Comparison of ENCODE assay signal across 1 cellular context in the genomic region with DNA sequence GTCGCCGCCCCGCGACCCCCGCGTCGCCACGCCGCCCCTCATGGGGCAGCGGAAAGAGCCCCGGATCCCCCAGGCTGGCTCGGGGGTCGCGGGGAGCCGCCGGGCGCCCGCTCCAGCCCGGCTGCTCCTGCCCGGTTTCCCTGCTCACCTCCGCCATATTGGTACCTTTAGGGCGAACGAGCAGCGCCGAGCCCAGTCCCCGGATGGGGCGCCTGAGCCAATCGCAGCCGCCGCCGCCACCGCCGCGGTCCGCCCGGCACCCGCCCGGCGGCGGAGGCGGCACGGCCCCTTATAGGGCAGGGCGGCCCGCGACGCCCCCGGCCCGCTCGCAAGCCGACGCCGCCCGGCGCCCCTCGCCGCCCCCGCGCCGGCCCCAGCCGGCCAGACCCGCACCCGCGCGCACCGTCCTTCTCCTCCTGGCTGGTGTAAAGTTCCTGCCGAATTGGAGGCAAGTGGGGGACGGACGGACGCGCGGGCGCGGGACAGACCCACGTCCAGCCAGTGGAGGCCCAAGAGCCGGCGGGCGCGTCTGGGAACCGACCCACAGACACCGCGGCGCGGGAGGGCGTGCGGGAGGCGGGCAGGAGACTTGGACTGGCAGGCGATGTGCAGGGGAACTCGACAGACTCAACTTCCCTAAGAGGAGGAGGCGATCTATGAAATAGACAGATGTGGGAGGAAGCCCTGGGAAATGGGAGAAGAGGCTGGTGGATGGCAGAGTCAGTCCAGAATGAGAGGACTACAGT.
A peak's percentile ranks its signal among the peaks of the same experiment; 100 is the strongest.
TF ChIP-seq lines count a peak whose summit lies in the region.

MIER3 (minus strand) TSS at position 178 of the 746 bp plus-strand sequence; CDS start at position 157, 21 bp downstream.

TF ChIP-seq in K562, 482 proteins besides CTCF, POLR2A, EP300 and RAD21 (continued from another document and continues in another):
- TF ChIP-seq, protein P1, sequence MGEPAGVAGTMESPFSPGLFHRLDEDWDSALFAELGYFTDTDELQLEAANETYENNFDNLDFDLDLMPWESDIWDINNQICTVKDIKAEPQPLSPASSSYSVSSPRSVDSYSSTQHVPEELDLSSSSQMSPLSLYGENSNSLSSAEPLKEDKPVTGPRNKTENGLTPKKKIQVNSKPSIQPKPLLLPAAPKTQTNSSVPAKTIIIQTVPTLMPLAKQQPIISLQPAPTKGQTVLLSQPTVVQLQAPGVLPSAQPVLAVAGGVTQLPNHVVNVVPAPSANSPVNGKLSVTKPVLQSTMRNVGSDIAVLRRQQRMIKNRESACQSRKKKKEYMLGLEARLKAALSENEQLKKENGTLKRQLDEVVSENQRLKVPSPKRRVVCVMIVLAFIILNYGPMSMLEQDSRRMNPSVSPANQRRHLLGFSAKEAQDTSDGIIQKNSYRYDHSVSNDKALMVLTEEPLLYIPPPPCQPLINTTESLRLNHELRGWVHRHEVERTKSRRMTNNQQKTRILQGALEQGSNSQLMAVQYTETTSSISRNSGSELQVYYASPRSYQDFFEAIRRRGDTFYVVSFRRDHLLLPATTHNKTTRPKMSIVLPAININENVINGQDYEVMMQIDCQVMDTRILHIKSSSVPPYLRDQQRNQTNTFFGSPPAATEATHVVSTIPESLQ (CRISPR knock-in tag; IDR thresholded peaks at IDR 0.05): no peak
- TF ChIP-seq ZNF280A (IDR thresholded peaks at IDR 0.05; ENCODE audit: low read depth, partially characterized antibody) (no peak), PHF8 (IDR thresholded peaks at IDR 0.05; ENCODE audit: borderline replicate concordance, low read length) (peak; percentile 67; the same call in 1 of the 2 replicates), ZNF589 (CRISPR knock-in tag; IDR thresholded peaks at IDR 0.05; ENCODE audit: low read depth) (0 out of 2 replicates have a peak, but pooled peaks have one; percentile 28), POLR3G (IDR thresholded peaks at IDR 0.05; ENCODE audit: extremely low read depth, insufficient read length, insufficient replicate concordance) (no peak), SMARCC2 (IDR thresholded peaks at IDR 0.05; ENCODE audit: low read depth) (no peak), RBFOX2 (IDR thresholded peaks at IDR 0.05; ENCODE audit: low read depth, low read length) (peak; percentile 86), NONO (IDR thresholded peaks at IDR 0.05; ENCODE audit: low read depth in 2 of 2, low read length in 1 of 2) (peak in 1 of 2 experiments; percentile 57; a peak in 1 of 4 replicates), TSC22D4 (tag; IDR thresholded peaks at IDR 0.05) (no peak), ZFX (CRISPR knock-in tag; IDR thresholded peaks at IDR 0.05) (peak; percentile 25; the same call in 1 of the 2 replicates), ZNF695 (CRISPR knock-in tag; IDR thresholded peaks at IDR 0.05) (no peak), GMEB1 (CRISPR knock-in tag; IDR thresholded peaks at IDR 0.05) (no peak), RCOR1 (IDR thresholded peaks at IDR 0.05; ENCODE audit: borderline replicate concordance in 1 of 2, low read depth in 2 of 2, low read length in 2 of 2) (no peak), ZNF766 (CRISPR knock-in tag; conservative IDR thresholded peaks at IDR 0.05) (0 out of 2 replicates have a peak, but pooled peaks have one; percentile 38), NCOA6 (IDR thresholded peaks at IDR 0.05) (0 out of 2 replicates have a peak, but pooled peaks have one; percentile 34), TAF7 (tag; IDR thresholded peaks at IDR 0.05) (no peak), UBTF (IDR thresholded peaks at IDR 0.05; ENCODE audit: borderline replicate concordance in 1 of 2, low read depth in 2 of 2, low read length in 2 of 2) (peak in 1 of 2 experiments; percentile 22; a peak in 1 of 4 replicates), SIN3B (IDR thresholded peaks at IDR 0.05; ENCODE audit: low read depth) (peak; percentile 66; the same call in 1 of the 2 replicates), TAF1 (IDR thresholded peaks at IDR 0.05; ENCODE audit: control insufficient read depth, extremely low read depth, insufficient read depth, low read length, severe bottlenecking) (peak; percentile 81), ZBTB40 (IDR thresholded peaks at IDR 0.05) (peak; percentile 53; the same call in 1 of the 2 replicates), ZBTB40 (CRISPR knock-in tag; IDR thresholded peaks at IDR 0.05) (no peak), ZKSCAN3 (CRISPR knock-in tag; IDR thresholded peaks at IDR 0.05) (no peak), TARDBP (IDR thresholded peaks at IDR 0.05) (peak; percentile 22; the same call in 1 of the 2 replicates), RB1 (IDR thresholded peaks at IDR 0.05; ENCODE audit: low read depth) (0 out of 2 replicates have a peak, but pooled peaks have one; percentile 4)
- TF ChIP-seq, protein P2, sequence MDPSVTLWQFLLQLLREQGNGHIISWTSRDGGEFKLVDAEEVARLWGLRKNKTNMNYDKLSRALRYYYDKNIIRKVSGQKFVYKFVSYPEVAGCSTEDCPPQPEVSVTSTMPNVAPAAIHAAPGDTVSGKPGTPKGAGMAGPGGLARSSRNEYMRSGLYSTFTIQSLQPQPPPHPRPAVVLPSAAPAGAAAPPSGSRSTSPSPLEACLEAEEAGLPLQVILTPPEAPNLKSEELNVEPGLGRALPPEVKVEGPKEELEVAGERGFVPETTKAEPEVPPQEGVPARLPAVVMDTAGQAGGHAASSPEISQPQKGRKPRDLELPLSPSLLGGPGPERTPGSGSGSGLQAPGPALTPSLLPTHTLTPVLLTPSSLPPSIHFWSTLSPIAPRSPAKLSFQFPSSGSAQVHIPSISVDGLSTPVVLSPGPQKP (CRISPR knock-in tag; IDR thresholded peaks at IDR 0.05): no peak
- TF ChIP-seq, protein P3, sequence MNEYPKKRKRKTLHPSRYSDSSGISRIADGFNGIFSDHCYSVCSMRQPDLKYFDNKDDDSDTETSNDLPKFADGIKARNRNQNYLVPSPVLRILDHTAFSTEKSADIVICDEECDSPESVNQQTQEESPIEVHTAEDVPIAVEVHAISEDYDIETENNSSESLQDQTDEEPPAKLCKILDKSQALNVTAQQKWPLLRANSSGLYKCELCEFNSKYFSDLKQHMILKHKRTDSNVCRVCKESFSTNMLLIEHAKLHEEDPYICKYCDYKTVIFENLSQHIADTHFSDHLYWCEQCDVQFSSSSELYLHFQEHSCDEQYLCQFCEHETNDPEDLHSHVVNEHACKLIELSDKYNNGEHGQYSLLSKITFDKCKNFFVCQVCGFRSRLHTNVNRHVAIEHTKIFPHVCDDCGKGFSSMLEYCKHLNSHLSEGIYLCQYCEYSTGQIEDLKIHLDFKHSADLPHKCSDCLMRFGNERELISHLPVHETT (CRISPR knock-in tag; conservative IDR thresholded peaks at IDR 0.05 in 1 of 2, IDR thresholded peaks at IDR 0.05 in 1 of 2): 0 out of 4 replicates have a peak, but pooled peaks of 1 of the 2 experiments have one; percentile 64
- TF ChIP-seq, protein P4, sequence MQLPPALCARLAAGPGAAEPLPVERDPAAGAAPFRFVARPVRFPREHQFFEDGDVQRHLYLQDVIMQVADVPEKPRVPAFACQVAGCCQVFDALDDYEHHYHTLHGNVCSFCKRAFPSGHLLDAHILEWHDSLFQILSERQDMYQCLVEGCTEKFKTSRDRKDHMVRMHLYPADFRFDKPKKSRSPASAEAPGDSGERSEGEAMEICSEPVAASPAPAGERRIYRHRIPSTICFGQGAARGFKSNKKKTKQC (CRISPR knock-in tag; IDR thresholded peaks at IDR 0.05): no peak
- TF ChIP-seq, protein P5, sequence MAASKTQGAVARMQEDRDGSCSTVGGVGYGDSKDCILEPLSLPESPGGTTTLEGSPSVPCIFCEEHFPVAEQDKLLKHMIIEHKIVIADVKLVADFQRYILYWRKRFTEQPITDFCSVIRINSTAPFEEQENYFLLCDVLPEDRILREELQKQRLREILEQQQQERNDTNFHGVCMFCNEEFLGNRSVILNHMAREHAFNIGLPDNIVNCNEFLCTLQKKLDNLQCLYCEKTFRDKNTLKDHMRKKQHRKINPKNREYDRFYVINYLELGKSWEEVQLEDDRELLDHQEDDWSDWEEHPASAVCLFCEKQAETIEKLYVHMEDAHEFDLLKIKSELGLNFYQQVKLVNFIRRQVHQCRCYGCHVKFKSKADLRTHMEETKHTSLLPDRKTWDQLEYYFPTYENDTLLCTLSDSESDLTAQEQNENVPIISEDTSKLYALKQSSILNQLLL (CRISPR knock-in tag; IDR thresholded peaks at IDR 0.05; ENCODE audit: borderline replicate concordance): no peak
